Comparison of ENCODE assay signal across 15 cellular contexts in genomic region chr11:31237819-31238771, GRCh38.
A peak's percentile ranks its signal among the peaks of the same experiment; 100 is the strongest.
DNase-seq lines count a peak whose midpoint lies in the region; ATAC-seq and TF ChIP-seq lines count a peak whose summit lies in the region.
"Had no signal": no experiment of that assay in that cellular context is flagged by ENCODE, and none has a peak within 500 bp of the region (broad histone marks: within the 10 kb centered on the region; RNA-seq: fewer than 3 reads in every experiment).

No MANE protein-coding gene starts in this region.

- no peaks in the 10 kb centered on the region for H3K36me3 Mint-ChIP-seq in endodermal cell (ENCODE audit: low read depth)
- H3K36me3 Mint-ChIP-seq in activated naive CD4-positive, alpha-beta T cell treated with anti-CD3 and anti-CD28 coated beads for 36 hours (ENCODE audit: low read depth) = no peaks in the 10 kb centered on the region

- DNase-seq in NCI-H748 (lab: John Stamatoyannopoulos, UW; ENCODE audit: unreplicated experiment) (peak; percentile 7), NCI-H748 treated with DMSO at 0.1 percent for 48 hours (lab: John Stamatoyannopoulos, UW) (no peak), NCI-H446 treated with DMSO at 0.1 percent for 48 hours (lab: John Stamatoyannopoulos, UW) (peak; percentile 77), endodermal cell (peak; percentile 79), GM10266 (ENCODE audit: extremely low spot score) (no peak)
- no peak for DNase-seq in activated naive CD4-positive, alpha-beta T cell treated with anti-CD3 and anti-CD28 coated beads for 36 hours
- DNase-seq: activated gamma-delta T cell, DND-41, left ventricle myocardium superior, OCI-M1, upper lobe of right lung had no signal

- no peak for ATAC-seq in GM21526 (IDR thresholded peaks at IDR 0.05; ENCODE audit: low FRiP score, unreplicated experiment)
- ATAC-seq: gastroesophageal sphincter, left ventricle myocardium superior, upper lobe of right lung had no signal

- H3K9me3 Mint-ChIP-seq in endodermal cell = no peaks in the 10 kb centered on the region
- H3K9me3 Mint-ChIP-seq in activated naive CD4-positive, alpha-beta T cell treated with anti-CD3 and anti-CD28 coated beads for 36 hours = no peaks in the 10 kb centered on the region
- H3K9me3 Mint-ChIP-seq: T-helper 1 cell treated with Interleukin-12 subunit alpha and Interleukin-12 subunit beta and Interleukin-4 antibody, amounts not matched to agents 30 μg/mL and 1 μg/mL, for 36 hours had no signal

- peak overlapping the region; percentile 23 for H3K4me3 Mint-ChIP-seq in endodermal cell
- H3K4me3 Mint-ChIP-seq in activated naive CD4-positive, alpha-beta T cell treated with anti-CD3 and anti-CD28 coated beads for 36 hours = no peak overlapping the region
- H3K4me3 Mint-ChIP-seq: T-helper 1 cell treated with Interleukin-12 subunit alpha and Interleukin-12 subunit beta and Interleukin-4 antibody, amounts not matched to agents 30 μg/mL and 1 μg/mL, for 36 hours had no signal

- H3K27me3 ChIP-seq in endodermal cell (ENCODE audit: control insufficient read depth, insufficient read depth, low read length, poor library complexity, severe bottlenecking) (no peaks in the 10 kb centered on the region), neuron (ENCODE audit: insufficient read depth, low read length) (no peaks in the 10 kb centered on the region)
- H3K27me3 ChIP-seq: gastroesophageal sphincter, upper lobe of right lung had no signal

- H3K27ac ChIP-seq in endodermal cell (ENCODE audit: low read depth, low read length) = peak overlapping the region; percentile 89
- H3K27ac ChIP-seq: gastroesophageal sphincter, upper lobe of right lung had no signal

- H3K4me1 ChIP-seq in endodermal cell (ENCODE audit: control insufficient read depth, insufficient read depth, low read length) = peaks cover 5% of the 10 kb centered on the region
- H3K4me1 ChIP-seq in neuron (ENCODE audit: insufficient read depth, low read length) = peaks cover 73% of the 10 kb centered on the region
- H3K4me1 ChIP-seq: gastroesophageal sphincter, upper lobe of right lung had no signal

- intact Hi-C loops in activated naive CD4-positive, alpha-beta T cell treated with anti-CD3 and anti-CD28 coated beads for 36 hours (cut with micrococcal nuclease) = loop anchor here (2.0 to 10.0 kb wide), 3 partner anchors 157 to 1061 kb away; no protein-coding TSS in a partner anchor

- TF ChIP-seq CTCF in endodermal cell (conservative IDR thresholded peaks at IDR 0.05) (no peak), GM10266 (IDR thresholded peaks at IDR 0.05; ENCODE audit: control insufficient read depth, insufficient read depth, low read depth, missing control alignments) (no peak)

- no peak overlapping the region for H3K9ac ChIP-seq in endodermal cell (ENCODE audit: extremely low read depth, low read length, poor library complexity, severe bottlenecking)

- no peaks in the 10 kb centered on the region for H3K9me3 ChIP-seq in endodermal cell (ENCODE audit: control insufficient read depth, low read length)
- H3K9me3 ChIP-seq in neuron (ENCODE audit: low read length) = no peaks in the 10 kb centered on the region
- H3K9me3 ChIP-seq: gastroesophageal sphincter, upper lobe of right lung had no signal

- WGBS in endodermal cell (ENCODE audit: insufficient coverage in 1 of 2, insufficient read length in 1 of 2), 2 experiments = 5 to 24% methylated on average over 4 to 8 of the region's 8 CpGs

- H3K4me3 ChIP-seq in endodermal cell (ENCODE audit: low read length) (no peak overlapping the region), neuron (ENCODE audit: low read length) (peak overlapping the region; percentile 21)
- H3K4me3 ChIP-seq: gastroesophageal sphincter, upper lobe of right lung had no signal

- H3K36me3 ChIP-seq in endodermal cell (ENCODE audit: control insufficient read depth, insufficient read depth, low read length) (no peaks in the 10 kb centered on the region), neuron (ENCODE audit: insufficient read depth, low read length) (no peaks in the 10 kb centered on the region)
- H3K36me3 ChIP-seq: gastroesophageal sphincter, upper lobe of right lung had no signal

- H2AFZ ChIP-seq in neuron (ENCODE audit: low read depth, low read length) = no peak overlapping the region

- H3K27me3 Mint-ChIP-seq in endodermal cell (ENCODE audit: insufficient read depth) = no peaks in the 10 kb centered on the region
- peaks cover 4% of the 10 kb centered on the region for H3K27me3 Mint-ChIP-seq in activated naive CD4-positive, alpha-beta T cell treated with anti-CD3 and anti-CD28 coated beads for 36 hours (ENCODE audit: low read depth)

- CTCF ChIA-PET in activated naive CD4-positive, alpha-beta T cell treated with anti-CD3 and anti-CD28 coated beads for 36 hours (lab: Charles Lee) = interaction anchor here (0.5 to 1.7 kb wide), 5 partner anchors 92 to 721 kb away, joined by 3 to 11 read pairs (median 5); no protein-coding TSS in a partner anchor

- peaks cover 41% of the 10 kb centered on the region for H3K4me1 Mint-ChIP-seq in endodermal cell
- H3K4me1 Mint-ChIP-seq in activated naive CD4-positive, alpha-beta T cell treated with anti-CD3 and anti-CD28 coated beads for 36 hours (ENCODE audit: low read depth) = no peaks in the 10 kb centered on the region

- H3K27ac Mint-ChIP-seq in endodermal cell = peak overlapping the region; percentile 65
- no peak overlapping the region for H3K27ac Mint-ChIP-seq in activated naive CD4-positive, alpha-beta T cell treated with anti-CD3 and anti-CD28 coated beads for 36 hours
- H3K27ac Mint-ChIP-seq: T-helper 1 cell treated with Interleukin-12 subunit alpha and Interleukin-12 subunit beta and Interleukin-4 antibody, amounts not matched to agents 30 μg/mL and 1 μg/mL, for 36 hours had no signal

Comparison
In these comparisons a context has a peak if more than half of its experiments do, and no peak if none do; other contexts are left out.
1. DNase-seq: peak in NCI-H748 (single experiment), NCI-H446 treated with DMSO at 0.1 percent for 48 hours (single experiment) and endodermal cell (single experiment); none in NCI-H748 treated with DMSO at 0.1 percent for 48 hours (single experiment), GM10266 (single experiment) and activated naive CD4-positive, alpha-beta T cell treated with anti-CD3 and anti-CD28 coated beads for 36 hours (single experiment).